ENCODE assay signal across 8 cellular contexts in genomic region chr3:187368765-187369450, GRCh38. TPM values are rescaled to one million over a fixed set of nuclear protein-coding genes. Genes with fewer than 3 reads are reported as not detected.
DNase-seq lines count a peak whose midpoint lies in the region; ATAC-seq and TF ChIP-seq lines count a peak whose summit lies in the region.

No MANE protein-coding gene starts in this region.

- intact Hi-C loops in breast epithelium (cut with DNase I; ENCODE audit: low total_unique reads): no loop called here

- peak overlapping the region; percentile 99 for H2AFZ ChIP-seq in KMS-11 (ENCODE audit: low read depth)

- H3K4me1 ChIP-seq in KMS-11 (ENCODE audit: low read depth, poor library complexity, severe bottlenecking): peaks cover 22% of the 10 kb centered on the region
- no peaks in the 10 kb centered on the region for H3K4me1 ChIP-seq in breast epithelium
- peaks cover 6% of the 10 kb centered on the region for H3K4me1 ChIP-seq in mucosa of stomach (ENCODE audit: control insufficient read depth, insufficient read depth, low read length)

- no peaks in the 10 kb centered on the region for H4K20me1 ChIP-seq in KMS-11 (ENCODE audit: insufficient read depth)

- H3K79me2 ChIP-seq in KMS-11 (ENCODE audit: insufficient read depth, low read depth): no peaks in the 10 kb centered on the region

- H3K9ac ChIP-seq in KMS-11: peak overlapping the region; percentile 95
- peak overlapping the region; percentile 97 for H3K9ac ChIP-seq in mucosa of stomach (ENCODE audit: low read length)

- TF ChIP-seq POLR2A in breast epithelium (IDR thresholded peaks at IDR 0.05): no peak

- H3K9me3 ChIP-seq in breast epithelium (peaks cover 0 to 6% of the 10 kb centered on the region in 2 donors), mucosa of stomach (ENCODE audit: control insufficient read depth, low read length) (no peaks in the 10 kb centered on the region)

- H3K4me3 ChIP-seq in KMS-11 (IDR thresholded peaks at IDR 0.05; ENCODE audit: insufficient read depth, low read depth, low read length) (peak overlapping the region; percentile 70), breast epithelium (peak overlapping the region; percentile 48 to 74 (median 54)), mucosa of stomach (ENCODE audit: low read length) (peak overlapping the region; percentile 72)

- ATAC-seq in HG02870 (IDR thresholded peaks at IDR 0.05; ENCODE audit: unreplicated experiment): no peak

- H3K4me2 ChIP-seq in KMS-11: peak overlapping the region; percentile 90

- no peaks in the 10 kb centered on the region for H3K27me3 ChIP-seq in KMS-11 (ENCODE audit: insufficient read depth, low read depth)
- H3K27me3 ChIP-seq in breast epithelium: no peaks in the 10 kb centered on the region
- no peaks in the 10 kb centered on the region for H3K27me3 ChIP-seq in mucosa of stomach (ENCODE audit: control insufficient read depth, insufficient read depth, low read length)

- TF ChIP-seq CTCF in KMS-11 (conservative IDR thresholded peaks at IDR 0.05; ENCODE audit: low read depth, low read length): no peak
- no peak for TF ChIP-seq CTCF in breast epithelium (IDR thresholded peaks at IDR 0.05)

- H3K27ac ChIP-seq in KMS-11 (peak overlapping the region; percentile 99), breast epithelium (peak overlapping the region; percentile 92 to 97)

- DNase-seq in SIG-M5 treated with dmso at 0.1 percent for 504 hours (lab: John Stamatoyannopoulos, UW; ENCODE audit: unreplicated experiment) (peak; percentile 50), SIG-M5 (lab: John Stamatoyannopoulos, UW) (no peak), breast epithelium (ENCODE audit: low spot score in 2 of 2) (no peak), NCI-H2081 treated with DMSO at 0.1 percent for 48 hours (lab: John Stamatoyannopoulos, UW) (no peak), NCI-H1417 (lab: John Stamatoyannopoulos, UW) (no peak)

- H3K36me3 ChIP-seq in KMS-11 (ENCODE audit: insufficient read depth): no peaks in the 10 kb centered on the region
- H3K36me3 ChIP-seq in breast epithelium: no peaks in the 10 kb centered on the region
- H3K36me3 ChIP-seq in mucosa of stomach (ENCODE audit: control insufficient read depth, insufficient read depth, low read length): no peaks in the 10 kb centered on the region

RNA-seq across cellular contexts. Expression of gene RTP4, which starts 0.7 kb away (rescaled TPM):
- total RNA-seq in breast epithelium: 1 to 10 TPM in 2 of 3 donors, under 1 TPM in 1; 0.32 to 7.2 (median 2.3) TPM
